14 cellular contexts compared by ENCODE assay signal in the genomic region with DNA sequence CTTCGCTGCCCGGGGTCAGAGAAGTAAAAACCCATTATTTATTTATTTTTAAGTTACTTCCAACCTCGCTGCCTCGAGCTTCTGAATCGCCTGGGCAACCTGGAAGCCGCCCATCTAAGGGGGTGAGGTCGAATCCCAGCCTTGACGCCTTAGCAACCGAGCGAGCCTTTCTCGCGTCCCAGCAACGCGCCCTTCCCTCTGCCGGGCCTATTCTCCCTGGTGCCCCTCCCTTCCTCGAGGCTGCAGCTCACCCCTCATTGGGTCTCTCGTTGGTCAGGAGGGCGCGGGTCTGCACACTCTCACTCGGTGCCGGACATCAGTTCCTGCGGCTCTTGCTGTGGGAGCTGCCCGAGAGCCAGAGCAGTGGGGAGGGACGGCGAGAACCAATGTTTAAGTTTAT. TPM values are rescaled to one million over a fixed set of nuclear protein-coding genes. Genes with fewer than 3 reads are reported as not detected.
A peak's percentile ranks its signal among the peaks of the same experiment; 100 is the strongest.
DNase-seq lines count a peak whose midpoint lies in the region; ATAC-seq and TF ChIP-seq lines count a peak whose summit lies in the region.
"Had no signal": no experiment of that assay in that cellular context is flagged by ENCODE, and none has a peak within 500 bp of the region (broad histone marks: within the 10 kb centered on the region; RNA-seq: fewer than 3 reads in every experiment).

A gene (plus strand): TSS at position 302 of the 400 bp plus-strand sequence. CDS start 277 bp downstream, outside the sequence.

- no peak for TF ChIP-seq POLR2A in sigmoid colon (IDR thresholded peaks at IDR 0.05)

- H3K27me3 ChIP-seq in iPS DF 6.9 (ENCODE audit: control insufficient read depth, insufficient read depth, low read length), result no peaks in the 10 kb centered on the region
- no peaks in the 10 kb centered on the region for H3K27me3 ChIP-seq in osteoblast (ENCODE audit: insufficient read depth, low read length)
- no peaks in the 10 kb centered on the region for H3K27me3 ChIP-seq in sigmoid colon
- H3K27me3 ChIP-seq: upper lobe of left lung had no signal

- H3K36me3 ChIP-seq in iPS DF 6.9 (ENCODE audit: control insufficient read depth, insufficient read depth, low read length) (no peaks in the 10 kb centered on the region), osteoblast (ENCODE audit: insufficient read depth, low read length) (no peaks in the 10 kb centered on the region), sigmoid colon (no peaks in the 10 kb centered on the region)
- H3K36me3 ChIP-seq: upper lobe of left lung had no signal

- H2AFZ ChIP-seq in osteoblast (ENCODE audit: low read length), result peak within 1 kb of the TSS; percentile 89

- no peak for TF ChIP-seq CTCF in CD14-positive monocyte (IDR thresholded peaks at IDR 0.05)
- no peak for TF ChIP-seq CTCF in brain (conservative IDR thresholded peaks at IDR 0.05)
- TF ChIP-seq CTCF in osteoblast (IDR thresholded peaks at IDR 0.05; ENCODE audit: extremely low read depth, low read depth, low read length), result no peak
- TF ChIP-seq CTCF in sigmoid colon (IDR thresholded peaks at IDR 0.05), result no peak

- peak within 1 kb of the TSS; percentile 2; the same call in 1 of the 2 replicates for H3K4me3 ChIP-seq in iPS DF 6.9 (ENCODE audit: low read length)
- peak within 1 kb of the TSS; percentile 69 for H3K4me3 ChIP-seq in osteoblast (ENCODE audit: insufficient read depth, low read length)
- peak within 1 kb of the TSS in 1 of 4 donors; percentile 18 for H3K4me3 ChIP-seq in sigmoid colon

- H3K79me2 ChIP-seq in osteoblast (ENCODE audit: insufficient read depth, low read length), result no peaks in the 10 kb centered on the region

- peak within 1 kb of the TSS; percentile 44 to 55 for H3K4me3 Mint-ChIP-seq in CD14-positive monocyte
- peak within 1 kb of the TSS; percentile 73 to 84 (median 77) for H3K4me3 Mint-ChIP-seq in brain
- H3K4me3 Mint-ChIP-seq: CD4-positive, alpha-beta T cell had no signal

- intact Hi-C loops in CD14-positive monocyte (cut with micrococcal nuclease), result no loop called here
- intact Hi-C loops in sigmoid colon (cut with DNase I), result no loop called here

- TF ChIP-seq EP300 in sigmoid colon (IDR thresholded peaks at IDR 0.05), result no peak

- H3K27me3 Mint-ChIP-seq in CD14-positive monocyte (ENCODE audit: low read depth in 3 of 3), result peaks cover 0 to 7% (median 6%) of the 10 kb centered on the region in 3 donors
- no peaks in the 10 kb centered on the region for H3K27me3 Mint-ChIP-seq in brain

- H3K36me3 Mint-ChIP-seq in CD14-positive monocyte, result no peaks in the 10 kb centered on the region
- H3K36me3 Mint-ChIP-seq in brain, result peaks cover 4% of the 10 kb centered on the region

- no peak within 1 kb of the TSS for H3K27ac ChIP-seq in iPS DF 6.9 (ENCODE audit: low read length)
- H3K27ac ChIP-seq in osteoblast (ENCODE audit: low read depth, low read length), result no peak within 1 kb of the TSS
- no peak within 1 kb of the TSS for H3K27ac ChIP-seq in sigmoid colon
- H3K27ac ChIP-seq: upper lobe of left lung had no signal

- no CpG with 5 or more reads among the region's 25 CpGs for WGBS in iPS DF 6.9 (ENCODE audit: insufficient coverage, insufficient read length)
- WGBS in sigmoid colon, 2 donors, result 15 to 17% methylated on average over 25 of the region's 25 CpGs

- peaks cover 13 to 27% (median 20%) of the 10 kb centered on the region in 7 donors for H3K9me3 Mint-ChIP-seq in CD14-positive monocyte
- peaks cover 3 to 18% (median 9%) of the 10 kb centered on the region in 5 experiments for H3K9me3 Mint-ChIP-seq in brain
- H3K9me3 Mint-ChIP-seq: CD4-positive, alpha-beta T cell had no signal

- ATAC-seq in HG03159 (IDR thresholded peaks at IDR 0.05; ENCODE audit: unreplicated experiment) (no peak), GM19463 (IDR thresholded peaks at IDR 0.05; ENCODE audit: unreplicated experiment) (no peak)
- ATAC-seq: Panc1 had no signal

- H3K4me1 Mint-ChIP-seq in CD14-positive monocyte (peaks cover 17% of the 10 kb centered on the region), brain (peaks cover 10% of the 10 kb centered on the region)

- no peak for DNase-seq in CD14-positive monocyte (ENCODE audit: low spot score)
- no peak for DNase-seq in iPS DF 6.9 (ENCODE audit: low read depth, low spot score)
- peak; percentile 53 for DNase-seq in osteoblast (ENCODE audit: insufficient read length, low spot score, missing footprints)
- no peak for DNase-seq in NCI-H345 (lab: John Stamatoyannopoulos, UW)
- DNase-seq in sigmoid colon, result no peak
- DNase-seq: activated T-cell treated with anti-CD3 and anti-CD28 coated beads for 4 hours; CD4-positive, alpha-beta T cell; central memory CD4-positive, alpha-beta T cell; NCI-H187 had no signal

- peak within 1 kb of the TSS; percentile 81 for H3K4me2 ChIP-seq in osteoblast (ENCODE audit: insufficient read depth, low read length)

- H3K27ac Mint-ChIP-seq in CD14-positive monocyte, result peak within 1 kb of the TSS in 1 of 7 donors; percentile 27
- H3K27ac Mint-ChIP-seq in brain, result peak within 1 kb of the TSS in 3 of 5 experiments; percentile 21 to 79 (median 53)
- H3K27ac Mint-ChIP-seq: CD4-positive, alpha-beta T cell had no signal

- H3K9me3 ChIP-seq in iPS DF 6.9 (ENCODE audit: control insufficient read depth, insufficient read depth, low read length) (no peaks in the 10 kb centered on the region), osteoblast (ENCODE audit: low read depth, low read length) (no peaks in the 10 kb centered on the region), sigmoid colon (no peaks in the 10 kb centered on the region)
- H3K9me3 ChIP-seq: upper lobe of left lung had no signal

- no peaks in the 10 kb centered on the region for H3K4me1 ChIP-seq in iPS DF 6.9 (ENCODE audit: control insufficient read depth, insufficient read depth, low read length)
- H3K4me1 ChIP-seq in osteoblast (ENCODE audit: insufficient read depth, low read length), result peaks cover 4% of the 10 kb centered on the region
- H3K4me1 ChIP-seq in sigmoid colon, result no peaks in the 10 kb centered on the region

- no peaks in the 10 kb centered on the region for H4K20me1 ChIP-seq in osteoblast (ENCODE audit: insufficient read depth, low read length)

RNA-seq across cellular contexts. Expression of the gene that starts here (rescaled TPM):
- polyA plus RNA-seq in CD14-positive monocyte, result under 1 TPM; 0.11 to 0.24 TPM
- 0.22 TPM for polyA plus RNA-seq in brain (ENCODE audit: insufficient read depth, low read depth, low replicate concordance)
- total RNA-seq in osteoblast, result 0.36 and 0.88 TPM in 2 replicates
- total RNA-seq in sigmoid colon, result 1 to 10 TPM in 1 of 4 donors, under 1 TPM in 3; 0.41 to 1.8 (median 0.61) TPM
- polyA plus RNA-seq in sigmoid colon, result under 1 TPM in 1 of 3 donors, not detected in 2; 0.22 TPM

Comparison
In these comparisons a context has a peak if more than half of its experiments do, and no peak if none do; other contexts are left out.
1. Peak in DNase-seq, H3K4me3 ChIP-seq and H3K4me2 ChIP-seq in osteoblast; RNA of the gene not detected or under 1 TPM.